8 cellular contexts compared by ENCODE assay signal in the genomic region with DNA sequence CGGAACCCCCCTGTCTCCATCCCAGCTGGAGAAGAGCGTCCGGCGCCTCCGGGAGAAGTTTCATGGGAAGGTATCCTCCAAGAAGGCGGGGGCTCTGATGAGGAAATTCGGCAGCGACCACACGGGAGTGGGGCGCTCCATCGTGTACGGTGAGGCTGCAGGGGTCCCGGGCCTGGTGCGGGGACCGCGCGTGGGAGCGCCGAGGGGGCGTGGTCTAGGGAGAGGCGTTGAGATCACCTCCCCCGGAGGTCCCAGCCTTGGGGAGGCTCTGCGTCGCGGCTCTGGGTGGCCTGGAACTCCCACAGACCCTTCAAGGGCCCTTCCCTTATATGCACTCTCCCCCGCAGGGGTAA. TPM values are rescaled to one million over a fixed set of nuclear protein-coding genes. Genes with fewer than 3 reads are reported as not detected.
DNase-seq lines count a peak whose midpoint lies in the region; ATAC-seq, FAIRE-seq and TF ChIP-seq lines count a peak whose summit lies in the region.

No MANE protein-coding gene starts in this region.

- peak overlapping the region in 1 of 2 donors; percentile 83 for H3K27ac ChIP-seq in kidney (ENCODE audit: low read depth in 2 of 2, low read length in 2 of 2)

- intact Hi-C loops in kidney (cut with DNase I) = no loop called here

- no peaks in the 10 kb centered on the region for H3K27me3 Mint-ChIP-seq in activated CD8-positive, alpha-beta T cell treated with anti-CD3 and anti-CD28 coated beads, Interleukin-2, amount 10 ng/mL, durations not matched to agents 7 days and 5 days (ENCODE audit: low read depth)

- peaks cover 30% of the 10 kb centered on the region for H3K4me1 Mint-ChIP-seq in activated CD8-positive, alpha-beta T cell treated with anti-CD3 and anti-CD28 coated beads, Interleukin-2, amount 10 ng/mL, durations not matched to agents 7 days and 5 days (ENCODE audit: low read depth)

- peaks cover 0 to 2% of the 10 kb centered on the region in 2 donors for H3K9me3 ChIP-seq in kidney (ENCODE audit: control insufficient read depth in 1 of 2, low read length in 2 of 2)

- no peaks in the 10 kb centered on the region for H3K9me3 Mint-ChIP-seq in activated CD8-positive, alpha-beta T cell treated with anti-CD3 and anti-CD28 coated beads, Interleukin-2, amount 10 ng/mL, durations not matched to agents 7 days and 5 days (ENCODE audit: insufficient read depth)

- CTCF ChIA-PET in activated CD8-positive, alpha-beta T cell treated with anti-CD3 and anti-CD28 coated beads, Interleukin-2, amount 10 ng/mL, durations not matched to agents 7 days and 5 days (lab: Charles Lee) = no interaction called here

- DNase-seq in activated CD8-positive, alpha-beta T cell treated with anti-CD3 and anti-CD28 coated beads, Interleukin-2, amount 10 ng/mL, durations not matched to agents 7 days and 5 days = peak; percentile 54
- DNase-seq in fibroblast of the aortic adventitia (ENCODE audit: low read depth) (no peak), retina (peak; percentile 23), mesenteric fat pad (ENCODE audit: low spot score) (no peak), H4 (ENCODE audit: low spot score) (no peak), kidney (no peak), NCI-H82 (lab: John Stamatoyannopoulos, UW) (no peak)

- FAIRE-seq in kidney (lab: Jason Lieb, UNC) = no peak

- peak overlapping the region; percentile 95 for H3K4me3 ChIP-seq in GM12875 (ENCODE audit: low read depth, low read length)
- H3K4me3 ChIP-seq in fibroblast of the aortic adventitia (ENCODE audit: low read depth, low read length) = peak overlapping the region; percentile 92
- peak overlapping the region in 1 of 2 donors; percentile 80 for H3K4me3 ChIP-seq in kidney (ENCODE audit: low read length in 2 of 2)

- peaks cover 5 to 11% of the 10 kb centered on the region in 2 donors for H3K36me3 ChIP-seq in kidney (ENCODE audit: control insufficient read depth in 1 of 2, insufficient read depth in 2 of 2, low read length in 2 of 2)

- TF ChIP-seq CTCF in GM12875 (IDR thresholded peaks at IDR 0.05; ENCODE audit: borderline replicate concordance, insufficient read depth, low read depth, low read length) (no peak), fibroblast of the aortic adventitia (IDR thresholded peaks at IDR 0.05; ENCODE audit: insufficient read depth, low read length) (no peak), kidney (IDR thresholded peaks at IDR 0.05; ENCODE audit: borderline replicate concordance, extremely low read depth, insufficient read depth) (no peak)

- peak; percentile 21 for ATAC-seq in activated CD8-positive, alpha-beta T cell treated with anti-CD3 and anti-CD28 coated beads, Interleukin-2, amount 10 ng/mL, durations not matched to agents 7 days and 5 days

- POLR2A ChIA-PET in activated CD8-positive, alpha-beta T cell treated with anti-CD3 and anti-CD28 coated beads, Interleukin-2, amount 10 ng/mL, durations not matched to agents 7 days and 5 days (lab: Charles Lee) = interaction anchor here (0.6 kb wide), 1 partner anchor 68 kb away, joined by 3 read pairs; no protein-coding TSS in a partner anchor

- peak overlapping the region; percentile 75 for H3K27ac Mint-ChIP-seq in activated CD8-positive, alpha-beta T cell treated with anti-CD3 and anti-CD28 coated beads, Interleukin-2, amount 10 ng/mL, durations not matched to agents 7 days and 5 days

- peaks cover 0 to 5% of the 10 kb centered on the region in 2 donors for H3K4me1 ChIP-seq in kidney (ENCODE audit: control insufficient read depth in 1 of 2, insufficient read depth in 1 of 2, low read depth in 1 of 2, low read length in 2 of 2)

- peak overlapping the region in 1 of 2 donors; percentile 95 for H3K9ac ChIP-seq in kidney (ENCODE audit: low read length in 2 of 2)

- H3K36me3 Mint-ChIP-seq in activated CD8-positive, alpha-beta T cell treated with anti-CD3 and anti-CD28 coated beads, Interleukin-2, amount 10 ng/mL, durations not matched to agents 7 days and 5 days (ENCODE audit: low read depth) = peaks cover 37% of the 10 kb centered on the region

- H3K4me3 Mint-ChIP-seq in activated CD8-positive, alpha-beta T cell treated with anti-CD3 and anti-CD28 coated beads, Interleukin-2, amount 10 ng/mL, durations not matched to agents 7 days and 5 days = peak overlapping the region; percentile 81

RNA-seq across cellular contexts. Expression of a gene that starts 0.8 kb away (rescaled TPM):
- 10 to 100 TPM; 81.2 to 89.5 TPM for total RNA-seq in activated CD8-positive, alpha-beta T cell treated with anti-CD3 and anti-CD28 coated beads, Interleukin-2, amount 10 ng/mL, durations not matched to agents 7 days and 5 days
- total RNA-seq in fibroblast of the aortic adventitia (ENCODE audit: low replicate concordance) (18.4 and 22.7 TPM in 2 replicates), mesenteric fat pad (29.3 TPM), kidney (42.5 TPM)
- total RNA-seq in H4 (2014; rRNA removed; shearing (Covaris generic)) = 20.7 and 25.6 TPM in 2 replicates
- 36.4 TPM for polyA plus RNA-seq in kidney (ENCODE audit: insufficient read depth, low read depth, low replicate concordance)

RNA-seq across cellular contexts. Expression of a gene that starts 15.6 kb away (rescaled TPM):
- 1 to 10 TPM; 3.7 to 3.9 TPM for total RNA-seq in activated CD8-positive, alpha-beta T cell treated with anti-CD3 and anti-CD28 coated beads, Interleukin-2, amount 10 ng/mL, durations not matched to agents 7 days and 5 days
- total RNA-seq in fibroblast of the aortic adventitia (ENCODE audit: low replicate concordance) = 0.09 and 0.90 TPM in 2 replicates
- 0.42 TPM for total RNA-seq in mesenteric fat pad
- total RNA-seq in H4 (2014; rRNA removed; shearing (Covaris generic)) = 0.27 TPM in 1 of 2 replicates, not detected in the other
- total RNA-seq in kidney = 0.35 TPM
- polyA plus RNA-seq in kidney (ENCODE audit: insufficient read depth, low read depth, low replicate concordance) = 0.37 TPM

RNA-seq across cellular contexts. Expression of a gene that starts 19.3 kb away (rescaled TPM):
- 100 to 1,000 TPM; 107 to 121 TPM for total RNA-seq in activated CD8-positive, alpha-beta T cell treated with anti-CD3 and anti-CD28 coated beads, Interleukin-2, amount 10 ng/mL, durations not matched to agents 7 days and 5 days
- total RNA-seq in fibroblast of the aortic adventitia (ENCODE audit: low replicate concordance) (7.8 and 21.8 TPM in 2 replicates), mesenteric fat pad (52.1 TPM), kidney (43.2 TPM)
- 20.1 and 26.1 TPM in 2 replicates for total RNA-seq in H4 (2014; rRNA removed; shearing (Covaris generic))
- polyA plus RNA-seq in kidney (ENCODE audit: insufficient read depth, low read depth, low replicate concordance) = 25.2 TPM

RNA-seq across cellular contexts. Expression of a gene that starts 24.6 kb away (rescaled TPM):
- 10 to 100 TPM; 50.4 to 53.6 TPM for total RNA-seq in activated CD8-positive, alpha-beta T cell treated with anti-CD3 and anti-CD28 coated beads, Interleukin-2, amount 10 ng/mL, durations not matched to agents 7 days and 5 days
- total RNA-seq in fibroblast of the aortic adventitia (ENCODE audit: low replicate concordance) (0.33 and 3.0 TPM in 2 replicates), mesenteric fat pad (17.7 TPM), kidney (17.3 TPM)
- total RNA-seq in H4 (2014; rRNA removed; shearing (Covaris generic)) = 0.79 and 0.92 TPM in 2 replicates
- 3.7 TPM for polyA plus RNA-seq in kidney (ENCODE audit: insufficient read depth, low read depth, low replicate concordance)

RNA-seq across cellular contexts. Expression of a gene that starts 32.8 kb away (rescaled TPM):
- 100 to 1,000 TPM; 229 to 241 TPM for total RNA-seq in activated CD8-positive, alpha-beta T cell treated with anti-CD3 and anti-CD28 coated beads, Interleukin-2, amount 10 ng/mL, durations not matched to agents 7 days and 5 days
- 120 and 193 TPM in 2 replicates for total RNA-seq in fibroblast of the aortic adventitia (ENCODE audit: low replicate concordance)
- 189 TPM for total RNA-seq in mesenteric fat pad
- total RNA-seq in H4 (2014; rRNA removed; shearing (Covaris generic)) = 299 and 319 TPM in 2 replicates
- 172 TPM for total RNA-seq in kidney
- 212 TPM for polyA plus RNA-seq in kidney (ENCODE audit: insufficient read depth, low read depth, low replicate concordance)

Comparison
In these comparisons a context has a peak if more than half of its experiments do, and no peak if none do; other contexts are left out.
1. DNase-seq: peak in activated CD8-positive, alpha-beta T cell treated with anti-CD3 and anti-CD28 coated beads, Interleukin-2, amount 10 ng/mL, durations not matched to agents 7 days and 5 days (single experiment) and retina (single experiment); none in fibroblast of the aortic adventitia (single experiment), mesenteric fat pad (single experiment), H4 (single experiment), kidney (single experiment) and NCI-H82 (single experiment).